ENCODE assay signal across 21 cellular contexts in genomic region chr15:28515208-28515607, GRCh38. TPM values are rescaled to one million over a fixed set of nuclear protein-coding genes. Genes with fewer than 3 reads are reported as not detected.
"Had no signal": no experiment of that assay in that cellular context is flagged by ENCODE, and none has a peak within 500 bp of the region (broad histone marks: within the 10 kb centered on the region; RNA-seq: fewer than 3 reads in every experiment).

No MANE protein-coding gene starts in this region.

RNA-seq across cellular contexts. Expression of gene GOLGA8G, which starts 17.6 kb away (rescaled TPM):
- total RNA-seq: activated naive CD4-positive, alpha-beta T cell treated with anti-CD3 and anti-CD28 coated beads for 36 hours; activated naive CD4-positive, alpha-beta T cell treated with anti-CD3 and anti-CD28 coated beads, Interleukin-2, amount 50 U/mL, for 72 hours; activated naive CD8-positive, alpha-beta T cell treated with anti-CD3 and anti-CD28 coated beads for 36 hours; activated naive CD8-positive, alpha-beta T cell treated with anti-CD3 and anti-CD28 coated beads, Interleukin-2, amount 10 ng/mL, durations not matched to agents 7 days and 5 days; activated T-cell treated with anti-CD3 and anti-CD28 coated beads, Interleukin-2, amount 50 U/mL, for 4 hours; activated T-cell treated with anti-CD3 and anti-CD28 coated beads, Interleukin-2, amount 50 U/mL, for 72 hours; activated T-helper 1 cell treated with anti-CD3 and anti-CD28 coated beads, Interleukin-12 subunit alpha, Interleukin-12 subunit beta, Interleukin-2, Interleukin-4 antibody, amounts not matched to agents 30 ng/mL and 10 ng/mL and 1 ng/mL, durations not matched to agents 14 hours and 24 hours and 36 hours; activated T-helper 17 cell treated with anti-CD3 and anti-CD28 coated beads, Interleukin-2, amount 50 U/mL, for 72 hours; activated T-helper 2 cell treated with anti-CD3 and anti-CD28 coated beads, Interferon-gamma antibody, Interleukin-2, Interleukin-4, amounts not matched to agents 10 μg/mL and 5 μg/mL and 100 μg/mL, durations not matched to agents 14 hours and 24 hours and 36 hours; adrenal gland; aorta; ascending aorta; astrocyte; body of pancreas; breast epithelium; bronchial epithelial cell; cardiac septum; chondrocyte had no signal
- polyA plus RNA-seq: adipose tissue, cardiac muscle cell had no signal

RNA-seq across cellular contexts. Expression of gene GOLGA6L25, which starts 38.2 kb away (rescaled TPM):
- total RNA-seq: activated naive CD4-positive, alpha-beta T cell treated with anti-CD3 and anti-CD28 coated beads for 36 hours; activated naive CD4-positive, alpha-beta T cell treated with anti-CD3 and anti-CD28 coated beads, Interleukin-2, amount 50 U/mL, for 72 hours; activated naive CD8-positive, alpha-beta T cell treated with anti-CD3 and anti-CD28 coated beads for 36 hours; activated naive CD8-positive, alpha-beta T cell treated with anti-CD3 and anti-CD28 coated beads, Interleukin-2, amount 10 ng/mL, durations not matched to agents 7 days and 5 days; activated T-cell treated with anti-CD3 and anti-CD28 coated beads, Interleukin-2, amount 50 U/mL, for 4 hours; activated T-cell treated with anti-CD3 and anti-CD28 coated beads, Interleukin-2, amount 50 U/mL, for 72 hours; activated T-helper 1 cell treated with anti-CD3 and anti-CD28 coated beads, Interleukin-12 subunit alpha, Interleukin-12 subunit beta, Interleukin-2, Interleukin-4 antibody, amounts not matched to agents 30 ng/mL and 10 ng/mL and 1 ng/mL, durations not matched to agents 14 hours and 24 hours and 36 hours; activated T-helper 17 cell treated with anti-CD3 and anti-CD28 coated beads, Interleukin-2, amount 50 U/mL, for 72 hours; activated T-helper 2 cell treated with anti-CD3 and anti-CD28 coated beads, Interferon-gamma antibody, Interleukin-2, Interleukin-4, amounts not matched to agents 10 μg/mL and 5 μg/mL and 100 μg/mL, durations not matched to agents 14 hours and 24 hours and 36 hours; adrenal gland; aorta; ascending aorta; astrocyte; body of pancreas; breast epithelium; bronchial epithelial cell; cardiac muscle cell; cardiac septum; cerebellum; chondrocyte had no signal
- polyA plus RNA-seq: adipose tissue, adrenal gland, aorta, cardiac muscle cell had no signal
